1 cellular context compared by ENCODE assay signal in the genomic region with DNA sequence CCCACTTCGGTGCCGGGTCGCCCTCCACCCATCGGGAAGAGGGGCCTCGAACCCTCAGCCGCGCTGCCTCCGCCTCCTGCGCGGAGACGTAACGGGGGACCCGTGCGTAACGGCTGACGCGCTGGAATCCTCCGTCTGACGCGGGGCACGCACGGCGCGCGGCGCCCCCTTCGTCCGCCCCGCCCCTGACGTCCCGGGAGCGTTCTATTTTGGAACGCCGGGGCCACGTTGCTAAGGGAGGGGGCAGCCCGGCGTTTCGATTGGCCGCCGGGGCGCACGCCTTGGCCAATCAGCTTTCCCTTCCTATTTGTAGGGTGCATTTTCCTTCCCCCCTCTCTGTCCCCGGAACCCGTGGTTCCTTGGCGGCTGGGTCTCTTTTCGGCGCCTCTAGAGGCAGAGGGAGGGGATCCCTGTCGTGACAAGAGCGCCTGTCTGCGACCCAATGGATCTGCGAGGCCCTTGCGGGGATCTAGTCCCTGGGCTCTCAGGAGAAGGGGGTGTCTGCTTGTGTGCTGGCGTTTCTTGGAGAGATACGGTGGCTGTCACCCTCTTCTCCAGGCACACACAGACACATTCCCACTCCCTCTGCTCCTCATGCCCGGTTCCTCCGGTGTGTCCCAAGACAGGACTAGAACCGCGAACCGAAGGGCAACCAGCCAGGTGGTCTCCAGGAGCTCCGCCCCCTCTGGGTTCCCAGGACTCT.
TF ChIP-seq lines count a peak whose summit lies in the region.

No MANE protein-coding gene starts in this region.

TF ChIP-seq in endothelial cell of umbilical vein, 7 proteins besides CTCF, POLR2A, EP300 and RAD21:
- peak; percentile 50 for TF ChIP-seq POLR2AphosphoS5 (IDR thresholded peaks at IDR 0.05; ENCODE audit: insufficient read depth, low read depth, low read length)
- TF ChIP-seq EZH2 (IDR thresholded peaks at IDR 0.05; ENCODE audit: borderline replicate concordance, low read depth, low read length, severe bottlenecking) = no peak
- TF ChIP-seq GATA2 (IDR thresholded peaks at IDR 0.05; ENCODE audit: insufficient read depth, insufficient read length, low read depth, low read length) = no peak
- TF ChIP-seq, protein P1, sequence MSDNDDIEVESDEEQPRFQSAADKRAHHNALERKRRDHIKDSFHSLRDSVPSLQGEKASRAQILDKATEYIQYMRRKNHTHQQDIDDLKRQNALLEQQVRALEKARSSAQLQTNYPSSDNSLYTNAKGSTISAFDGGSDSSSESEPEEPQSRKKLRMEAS (IDR thresholded peaks at IDR 0.05; ENCODE audit: insufficient read depth, insufficient read length) = peak; percentile 55
